In the genomic region with DNA sequence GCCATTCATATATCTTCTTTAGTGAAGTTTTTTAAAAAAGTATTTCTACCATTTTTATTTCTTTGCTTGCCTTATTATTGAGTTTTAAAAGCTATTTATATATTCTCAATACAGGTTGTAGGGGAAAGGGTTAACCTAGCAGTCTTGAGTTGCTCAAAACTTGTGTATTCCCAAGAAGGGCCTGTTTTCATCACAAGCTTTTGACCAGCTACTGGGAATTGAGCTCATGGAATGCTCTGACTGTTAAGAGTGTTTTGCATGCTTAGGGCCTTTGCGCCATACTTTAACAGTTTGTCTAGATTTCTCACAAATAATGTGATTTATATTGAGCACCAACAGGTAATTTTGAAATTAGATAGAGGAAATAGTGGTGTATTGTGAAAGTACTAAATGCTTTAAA, we compare ENCODE assay signal across 25 cellular contexts.
"Had no signal": no experiment of that assay in that cellular context is flagged by ENCODE, and none has a peak within 500 bp of the region (broad histone marks: within the 10 kb centered on the region; RNA-seq: fewer than 3 reads in every experiment).

No MANE protein-coding gene starts in this region.

- H3K27me3 Mint-ChIP-seq: activated B cell treated with CpG ODN at 0.5 μM for 24 hours; activated CD4-positive, alpha-beta T cell treated with anti-CD3 and anti-CD28 coated beads, Interleukin-2, amount 10 ng/mL, durations not matched to agents 24 days and 14 days; activated CD8-positive, alpha-beta memory T cell treated with anti-CD3 and anti-CD28 coated beads, Interleukin-2, amount 10 ng/mL, durations not matched to agents 7 days and 5 days; activated naive CD8-positive, alpha-beta T cell; activated T-cell treated with anti-CD3 and anti-CD28 coated beads, Interleukin-2, amount 50 U/mL, for 24 hours; T-helper 17 cell had no signal

- FAIRE-seq: astrocyte, RCC 7860 had no signal

- H3K4me3 Mint-ChIP-seq: activated B cell treated with CpG ODN at 0.5 μM for 24 hours; activated CD4-positive, alpha-beta T cell treated with anti-CD3 and anti-CD28 coated beads, Interleukin-2, amount 10 ng/mL, durations not matched to agents 24 days and 14 days; activated CD8-positive, alpha-beta memory T cell treated with anti-CD3 and anti-CD28 coated beads, Interleukin-2, amount 10 ng/mL, durations not matched to agents 7 days and 5 days; activated naive CD8-positive, alpha-beta T cell; activated T-cell treated with anti-CD3 and anti-CD28 coated beads, Interleukin-2, amount 50 U/mL, for 24 hours; activated T-helper 1 cell treated with anti-CD3 and anti-CD28 coated beads, Interleukin-12 subunit alpha, Interleukin-12 subunit beta, Interleukin-2, Interleukin-4 antibody, amounts not matched to agents 30 ng/mL and 10 ng/mL and 1 ng/mL, durations not matched to agents 14 hours and 24 hours and 36 hours; brain; T-helper 17 cell had no signal

- H3K9me3 Mint-ChIP-seq: activated B cell treated with CpG ODN at 0.5 μM for 24 hours; activated CD4-positive, alpha-beta T cell treated with anti-CD3 and anti-CD28 coated beads, Interleukin-2, amount 10 ng/mL, durations not matched to agents 24 days and 14 days; activated T-cell treated with anti-CD3 and anti-CD28 coated beads, Interleukin-2, amount 50 U/mL, for 24 hours; activated T-helper 1 cell treated with anti-CD3 and anti-CD28 coated beads, Interleukin-12 subunit alpha, Interleukin-12 subunit beta, Interleukin-2, Interleukin-4 antibody, amounts not matched to agents 30 ng/mL and 10 ng/mL and 1 ng/mL, durations not matched to agents 14 hours and 24 hours and 36 hours; brain had no signal

- H3K36me3 Mint-ChIP-seq: activated CD8-positive, alpha-beta memory T cell treated with anti-CD3 and anti-CD28 coated beads, Interleukin-2, amount 10 ng/mL, durations not matched to agents 7 days and 5 days; activated naive CD8-positive, alpha-beta T cell; brain had no signal

- H3K27ac ChIP-seq: KMS-11 had no signal

- H3K4me2 ChIP-seq: KMS-11 had no signal

- H3K9ac ChIP-seq: KMS-11 had no signal

- ATAC-seq: activated CD8-positive, alpha-beta memory T cell treated with anti-CD3 and anti-CD28 coated beads, Interleukin-2, amount 10 ng/mL, durations not matched to agents 7 days and 5 days; PC-3; T-helper 17 cell had no signal

- H3K27ac Mint-ChIP-seq: activated B cell treated with CpG ODN at 0.5 μM for 24 hours; activated CD4-positive, alpha-beta T cell treated with anti-CD3 and anti-CD28 coated beads, Interleukin-2, amount 10 ng/mL, durations not matched to agents 24 days and 14 days; activated CD8-positive, alpha-beta memory T cell treated with anti-CD3 and anti-CD28 coated beads, Interleukin-2, amount 10 ng/mL, durations not matched to agents 7 days and 5 days; activated naive CD8-positive, alpha-beta T cell; activated T-cell treated with anti-CD3 and anti-CD28 coated beads, Interleukin-2, amount 50 U/mL, for 24 hours; activated T-helper 1 cell treated with anti-CD3 and anti-CD28 coated beads, Interleukin-12 subunit alpha, Interleukin-12 subunit beta, Interleukin-2, Interleukin-4 antibody, amounts not matched to agents 30 ng/mL and 10 ng/mL and 1 ng/mL, durations not matched to agents 14 hours and 24 hours and 36 hours; brain; T-helper 17 cell had no signal

- DNase-seq: activated B cell treated with CpG ODN at 0.5 μM for 24 hours; activated CD4-positive, alpha-beta T cell treated with anti-CD3 and anti-CD28 coated beads for 1 hour; activated CD4-positive, alpha-beta T cell treated with anti-CD3 and anti-CD28 coated beads, Interleukin-2, amount 10 ng/mL, durations not matched to agents 24 days and 14 days; activated CD4-positive, alpha-beta T cell treated with anti-CD3 and anti-CD28 coated beads, Interleukin-2, amount 50 U/mL, for 48 hours; activated CD8-positive, alpha-beta memory T cell treated with anti-CD3 and anti-CD28 coated beads, Interleukin-2, amount 10 ng/mL, durations not matched to agents 7 days and 5 days; activated effector memory CD4-positive, alpha-beta T cell treated with Interleukin-2 at 50 U/mL for 16 hours; activated naive CD4-positive, alpha-beta T cell treated with Interleukin-2 at 50 U/mL for 16 hours; activated T-cell treated with anti-CD3 and anti-CD28 coated beads, Interleukin-2, amount 50 U/mL, for 24 hours; amygdala; NCI-H1092; NCI-H1417; NCI-H1930; NCI-H2171 treated with DMSO at 0.1 percent for 48 hours; NCI-H345; NCI-H510A; PC-3; SHP77 treated with DMSO at 0.1 percent for 48 hours; T-helper 17 cell; T-helper 9 cell had no signal

- H3K4me1 Mint-ChIP-seq: activated B cell treated with CpG ODN at 0.5 μM for 24 hours; activated CD4-positive, alpha-beta T cell treated with anti-CD3 and anti-CD28 coated beads, Interleukin-2, amount 10 ng/mL, durations not matched to agents 24 days and 14 days; activated CD8-positive, alpha-beta memory T cell treated with anti-CD3 and anti-CD28 coated beads, Interleukin-2, amount 10 ng/mL, durations not matched to agents 7 days and 5 days; brain; T-helper 17 cell had no signal
